21 cellular contexts compared by ENCODE assay signal in genomic region chr10:118804262-118804773, GRCh38.
"Had no signal": no experiment of that assay in that cellular context is flagged by ENCODE, and none has a peak within 500 bp of the region (broad histone marks: within the 10 kb centered on the region; RNA-seq: fewer than 3 reads in every experiment).

No MANE protein-coding gene starts in this region.

- H3K4me3 ChIP-seq: esophagus muscularis mucosa, gastroesophageal sphincter, left ventricle myocardium inferior, lower lobe of right lung, right atrium auricular region, smooth muscle cell, tibial artery, upper lobe of right lung, vagina had no signal

- H3K9me3 ChIP-seq: esophagus muscularis mucosa, gastroesophageal sphincter, left ventricle myocardium inferior, lower lobe of right lung, neutrophil, right atrium auricular region, tibial artery, upper lobe of right lung, vagina had no signal

- H3K4me1 ChIP-seq: gastroesophageal sphincter, left ventricle myocardium inferior, lower lobe of right lung, right atrium auricular region, tibial artery, upper lobe of right lung, vagina had no signal

- H3K27ac ChIP-seq: epithelial cell of prostate, esophagus muscularis mucosa, gastroesophageal sphincter, left ventricle myocardium inferior, lower lobe of right lung, neutrophil, right atrium auricular region, tibial artery, upper lobe of right lung, vagina had no signal

- H3K36me3 ChIP-seq: esophagus muscularis mucosa, gastroesophageal sphincter, left ventricle myocardium inferior, lower lobe of right lung, neutrophil, right atrium auricular region, tibial artery, upper lobe of right lung, vagina had no signal

- ATAC-seq: effector memory CD8-positive, alpha-beta T cell; gastroesophageal sphincter; lower lobe of right lung; stimulated activated effector memory CD8-positive, alpha-beta T cell treated with anti-CD3 and anti-CD28 coated beads, Interleukin-12 subunit alpha, Interleukin-12 subunit beta, amount 100 ng/mL, for 72 hours; stimulated activated naive CD8-positive, alpha-beta T cell treated with anti-CD3 and anti-CD28 coated beads, Interleukin-15, Interleukin-2, amounts not matched to agents 100 U/mL and 50 U/mL, for 24 hours; upper lobe of right lung had no signal

- DNase-seq: cortex of kidney; effector memory CD8-positive, alpha-beta T cell; glutamatergic neuron; left ventricle myocardium inferior; lower lobe of right lung; mesenchymal stem cell; naive B cell; posterior cingulate gyrus; stimulated activated CD4-positive, alpha-beta T cell treated with anti-CD3 and anti-CD28 coated beads, Interleukin-2, amount 100 ng/mL, for 48 hours; stimulated activated CD8-positive, alpha-beta memory T cell treated with anti-CD3 and anti-CD28 coated beads, Interleukin-4, amount 100 ng/mL, for 48 hours; stimulated activated naive CD8-positive, alpha-beta T cell treated with anti-CD3 and anti-CD28 coated beads, Interleukin-15, Interleukin-2, amounts not matched to agents 100 U/mL and 50 U/mL, for 24 hours had no signal

- H3K4me2 ChIP-seq: smooth muscle cell had no signal

- H3K27me3 ChIP-seq: esophagus muscularis mucosa, gastroesophageal sphincter, right atrium auricular region, tibial artery, upper lobe of right lung, vagina had no signal
